In genomic region chr11:65353900-65354264, GRCh38 we compare ENCODE assay signal across 6 cellular contexts. TPM values are rescaled to one million over a fixed set of nuclear protein-coding genes. Genes with fewer than 3 reads are reported as not detected.
DNase-seq lines count a peak whose midpoint lies in the region; TF ChIP-seq lines count a peak whose summit lies in the region.

No MANE protein-coding gene starts in this region.

- H3K36me3 ChIP-seq in kidney epithelial cell (ENCODE audit: control insufficient read depth, insufficient read depth, low read length): peaks cover 5% of the 10 kb centered on the region

- H3K27me3 ChIP-seq in kidney epithelial cell (ENCODE audit: control insufficient read depth, insufficient read depth, low read length): peaks cover 16% of the 10 kb centered on the region

- H3K4me3 ChIP-seq in AG10803 (ENCODE audit: low read length) (peak overlapping the region; percentile 74), kidney epithelial cell (ENCODE audit: low read depth, low read length) (peak overlapping the region; percentile 52)

- no peak for DNase-seq in AG10803 (ENCODE audit: low read depth)
- DNase-seq in kidney epithelial cell (ENCODE audit: low read depth): no peak
- DNase-seq in NOMO-1 treated with dmso at 0.1 percent for 144 hours (lab: John Stamatoyannopoulos, UW; ENCODE audit: unreplicated experiment): no peak
- DNase-seq in NOMO-1 treated with DMSO at 0.1 percent for 48 hours (lab: John Stamatoyannopoulos, UW; ENCODE audit: unreplicated experiment): no peak
- no peak for DNase-seq in SKM-1 (lab: John Stamatoyannopoulos, UW; ENCODE audit: unreplicated experiment)

- no peak for TF ChIP-seq CTCF in AG10803 (conservative IDR thresholded peaks at IDR 0.05; ENCODE audit: low read length)
- no peak for TF ChIP-seq CTCF in VCaP (conservative IDR thresholded peaks at IDR 0.05)
- no peak for TF ChIP-seq CTCF in kidney epithelial cell (IDR thresholded peaks at IDR 0.05; ENCODE audit: insufficient read depth, low read length, poor library complexity, severe bottlenecking)

- peak overlapping the region; percentile 83 for H3K27ac ChIP-seq in VCaP

RNA-seq across cellular contexts. Expression of gene TIGD3, which starts 0.7 kb away (rescaled TPM):
- 0.89 and 1.3 TPM in 2 replicates for total RNA-seq in kidney epithelial cell

RNA-seq across cellular contexts. Expression of gene DPF2, which starts 20.2 kb away (rescaled TPM):
- total RNA-seq in kidney epithelial cell: 53.9 and 59.4 TPM in 2 replicates

RNA-seq across cellular contexts. Expression of gene SLC25A45, which starts 28.6 kb away (rescaled TPM):
- 0.29 and 0.82 TPM in 2 replicates for total RNA-seq in kidney epithelial cell

RNA-seq across cellular contexts. Expression of gene FRMD8, which starts 32.6 kb away (rescaled TPM):
- total RNA-seq in kidney epithelial cell: 39.0 and 47.2 TPM in 2 replicates

RNA-seq across cellular contexts. Expression of gene CDC42EP2, which starts 39.2 kb away (rescaled TPM):
- total RNA-seq in kidney epithelial cell: 37.4 and 46.4 TPM in 2 replicates
